In genomic region chr13:34900288-34900739, GRCh38 we compare ENCODE assay signal across 27 cellular contexts.
"Had no signal": no experiment of that assay in that cellular context is flagged by ENCODE, and none has a peak within 500 bp of the region (broad histone marks: within the 10 kb centered on the region; RNA-seq: fewer than 3 reads in every experiment).

No MANE protein-coding gene starts in this region.

- H3K36me3 Mint-ChIP-seq: activated CD8-positive, alpha-beta memory T cell treated with anti-CD3 and anti-CD28 coated beads, Interleukin-2, amount 10 ng/mL, durations not matched to agents 7 days and 5 days; activated naive CD8-positive, alpha-beta T cell; naive thymus-derived CD4-positive, alpha-beta T cell; stimulated activated effector memory CD8-positive, alpha-beta T cell treated with anti-CD3 and anti-CD28 coated beads, Interleukin-12 subunit alpha, Interleukin-12 subunit beta, amount 100 ng/mL, for 72 hours had no signal

- H3K27ac ChIP-seq: gastroesophageal sphincter, hepatocyte, pancreas, prostate gland, sigmoid colon, upper lobe of left lung, vagina had no signal

- H3K79me2 ChIP-seq: hepatocyte had no signal

- H3K36me3 ChIP-seq: gastroesophageal sphincter, pancreas, prostate gland, sigmoid colon, upper lobe of left lung, vagina had no signal

- H3K4me3 Mint-ChIP-seq: activated B cell treated with CpG ODN at 0.5 μM for 24 hours; activated CD8-positive, alpha-beta memory T cell treated with anti-CD3 and anti-CD28 coated beads, Interleukin-2, amount 10 ng/mL, durations not matched to agents 7 days and 5 days; activated CD8-positive, alpha-beta T cell treated with anti-CD3 and anti-CD28 coated beads for 36 hours; activated naive CD8-positive, alpha-beta T cell; central memory CD8-positive, alpha-beta T cell; naive thymus-derived CD4-positive, alpha-beta T cell; stimulated activated effector memory CD8-positive, alpha-beta T cell treated with anti-CD3 and anti-CD28 coated beads, Interleukin-12 subunit alpha, Interleukin-12 subunit beta, amount 100 ng/mL, for 72 hours; stimulated activated naive CD8-positive, alpha-beta T cell treated with anti-CD3 and anti-CD28 coated beads, Interleukin-15, Interleukin-2, amounts not matched to agents 100 ng/mL and 50 ng/mL, for 24 hours; T-helper 17 cell had no signal

- H3K4me1 Mint-ChIP-seq: activated B cell treated with CpG ODN at 0.5 μM for 24 hours; activated CD8-positive, alpha-beta memory T cell treated with anti-CD3 and anti-CD28 coated beads, Interleukin-2, amount 10 ng/mL, durations not matched to agents 7 days and 5 days; central memory CD8-positive, alpha-beta T cell; naive thymus-derived CD4-positive, alpha-beta T cell; stimulated activated effector memory CD8-positive, alpha-beta T cell treated with anti-CD3 and anti-CD28 coated beads, Interleukin-12 subunit alpha, Interleukin-12 subunit beta, amount 100 ng/mL, for 72 hours; T-helper 17 cell had no signal

- H3K4me1 ChIP-seq: gastroesophageal sphincter, pancreas, prostate gland, sigmoid colon, upper lobe of left lung, vagina had no signal

- H3K9me3 Mint-ChIP-seq: activated B cell treated with CpG ODN at 0.5 μM for 24 hours; activated CD8-positive, alpha-beta T cell treated with anti-CD3 and anti-CD28 coated beads for 36 hours; stimulated activated naive CD8-positive, alpha-beta T cell treated with anti-CD3 and anti-CD28 coated beads, Interleukin-15, Interleukin-2, amounts not matched to agents 100 ng/mL and 50 ng/mL, for 24 hours had no signal

- H3K27ac Mint-ChIP-seq: activated B cell treated with CpG ODN at 0.5 μM for 24 hours; activated CD8-positive, alpha-beta memory T cell treated with anti-CD3 and anti-CD28 coated beads, Interleukin-2, amount 10 ng/mL, durations not matched to agents 7 days and 5 days; activated CD8-positive, alpha-beta T cell treated with anti-CD3 and anti-CD28 coated beads for 36 hours; activated naive CD8-positive, alpha-beta T cell; naive thymus-derived CD4-positive, alpha-beta T cell; stimulated activated effector memory CD8-positive, alpha-beta T cell treated with anti-CD3 and anti-CD28 coated beads, Interleukin-12 subunit alpha, Interleukin-12 subunit beta, amount 100 ng/mL, for 72 hours; stimulated activated naive CD8-positive, alpha-beta T cell treated with anti-CD3 and anti-CD28 coated beads, Interleukin-15, Interleukin-2, amounts not matched to agents 100 ng/mL and 50 ng/mL, for 24 hours; T-helper 17 cell had no signal

- H2AFZ ChIP-seq: hepatocyte had no signal

- DNase-seq: activated B cell treated with CpG ODN at 0.5 μM for 24 hours; activated CD4-positive, alpha-beta T cell treated with anti-CD3 and anti-CD28 coated beads, Interleukin-2, amount 50 U/mL, for 1 hour; activated CD8-positive, alpha-beta memory T cell treated with anti-CD3 and anti-CD28 coated beads, Interleukin-2, amount 10 ng/mL, durations not matched to agents 7 days and 5 days; activated CD8-positive, alpha-beta T cell treated with anti-CD3 and anti-CD28 coated beads for 36 hours; activated effector memory CD4-positive, alpha-beta T cell treated with Interleukin-2 at 50 U/mL for 16 hours; activated naive CD4-positive, alpha-beta T cell treated with Interleukin-2 at 50 U/mL for 16 hours; anterior cingulate cortex; dermis blood vessel endothelial cell; effector CD4-positive, alpha-beta T cell; erythroblast; midbrain; naive thymus-derived CD4-positive, alpha-beta T cell; nucleus accumbens; pancreas; sigmoid colon; small intestine; stimulated activated CD4-positive, alpha-beta T cell treated with anti-CD3 and anti-CD28 coated beads, Interleukin-4, amount 100 ng/mL, for 24 hours; T-helper 17 cell; upper lobe of left lung had no signal

- ATAC-seq: activated CD8-positive, alpha-beta memory T cell treated with anti-CD3 and anti-CD28 coated beads, Interleukin-2, amount 10 ng/mL, durations not matched to agents 7 days and 5 days; activated CD8-positive, alpha-beta T cell treated with anti-CD3 and anti-CD28 coated beads for 36 hours; gastroesophageal sphincter; naive thymus-derived CD4-positive, alpha-beta T cell; pancreas; stimulated activated effector memory CD8-positive, alpha-beta T cell treated with anti-CD3 and anti-CD28 coated beads, Interleukin-12 subunit alpha, Interleukin-12 subunit beta, amount 100 ng/mL, for 72 hours; T-helper 17 cell had no signal

- H3K27me3 Mint-ChIP-seq: central memory CD8-positive, alpha-beta T cell; T-helper 17 cell had no signal

- H3K4me2 ChIP-seq: hepatocyte had no signal

- H3K9me3 ChIP-seq: gastroesophageal sphincter, pancreas, prostate gland, sigmoid colon, upper lobe of left lung, vagina had no signal

- H3K27me3 ChIP-seq: gastroesophageal sphincter, hepatocyte, pancreas, sigmoid colon, upper lobe of left lung, vagina had no signal

- H3K4me3 ChIP-seq: gastroesophageal sphincter, hepatocyte, pancreas, prostate gland, sigmoid colon, upper lobe of left lung, vagina had no signal
